28 cellular contexts compared by ENCODE assay signal in the genomic region with DNA sequence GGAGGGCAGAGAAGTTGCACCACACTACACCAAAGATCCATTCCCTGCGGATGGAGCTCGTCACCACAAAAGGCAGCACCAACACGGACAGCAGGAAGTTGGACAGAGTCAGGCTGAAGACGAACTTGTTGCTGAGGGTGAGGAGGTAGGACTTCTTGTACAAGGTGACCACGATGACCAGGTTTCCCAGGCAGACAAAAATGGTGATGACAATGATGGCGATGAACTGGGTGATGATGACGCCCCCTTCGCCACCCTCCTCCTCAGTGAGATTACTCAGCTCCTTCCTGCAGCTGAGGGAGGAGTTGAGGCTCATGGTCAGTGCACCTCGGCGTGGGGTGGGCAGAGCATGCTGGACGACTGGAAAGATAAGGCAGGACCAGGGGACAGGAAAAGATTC.
"Had no signal": no experiment of that assay in that cellular context is flagged by ENCODE, and none has a peak within 500 bp of the region (broad histone marks: within the 10 kb centered on the region; RNA-seq: fewer than 3 reads in every experiment).

No MANE protein-coding gene starts in this region.

- H3K4me1 ChIP-seq: esophagus squamous epithelium, heart right ventricle had no signal

- H3K9me3 ChIP-seq: esophagus squamous epithelium, gastroesophageal sphincter, heart right ventricle had no signal

- ATAC-seq: activated CD8-positive, alpha-beta T cell treated with anti-CD3 and anti-CD28 coated beads for 36 hours; activated T-cell treated with anti-CD3 and anti-CD28 coated beads, Interleukin-2, amount 50 U/mL, for 72 hours; gastroesophageal sphincter; heart right ventricle had no signal

- H3K36me3 ChIP-seq: brain microvascular endothelial cell had no signal

- H3K27me3 ChIP-seq: brain microvascular endothelial cell, esophagus squamous epithelium, gastroesophageal sphincter, heart right ventricle had no signal

- H3K27ac ChIP-seq: brain microvascular endothelial cell, epithelial cell of prostate, esophagus squamous epithelium, gastroesophageal sphincter, heart right ventricle had no signal

- H3K4me3 ChIP-seq: esophagus squamous epithelium, gastroesophageal sphincter, heart right ventricle had no signal

- FAIRE-seq: astrocyte, colon, endometrium, endothelial cell of umbilical vein had no signal

- DNase-seq: activated CD4-positive, alpha-beta T cell treated with anti-CD3 and anti-CD28 coated beads for 1 hour; activated CD4-positive, alpha-beta T cell treated with anti-CD3 and anti-CD28 coated beads for 4 hours; activated CD4-positive, alpha-beta T cell treated with anti-CD3 and anti-CD28 coated beads, Interleukin-2, amount 10 ng/mL, durations not matched to agents 7 days and 5 days; activated CD4-positive, alpha-beta T cell treated with anti-CD3 and anti-CD28 coated beads, Interleukin-2, amount 50 U/mL, for 48 hours; activated CD8-positive, alpha-beta memory T cell treated with anti-CD3 and anti-CD28 coated beads for 24 hours; activated CD8-positive, alpha-beta memory T cell treated with anti-CD3 and anti-CD28 coated beads, Interleukin-2, amount 50 U/mL, for 4 hours; activated CD8-positive, alpha-beta T cell treated with anti-CD3 and anti-CD28 coated beads for 36 hours; activated gamma-delta T cell treated with Interleukin-2 at 50 U/mL for 16 hours; activated naive CD4-positive, alpha-beta T cell treated with anti-CD3 and anti-CD28 coated beads, Interleukin-2, amount 50 U/mL, for 16 hours; activated naive CD4-positive, alpha-beta T cell treated with Interleukin-2 at 50 U/mL for 16 hours; activated T-cell treated with anti-CD3 and anti-CD28 coated beads for 4 hours; activated T-cell treated with anti-CD3 and anti-CD28 coated beads, Interleukin-2, amount 50 U/mL, for 24 hours; activated T-cell treated with anti-CD3 and anti-CD28 coated beads, Interleukin-2, amount 50 U/mL, for 72 hours; amniotic stem cell; anterior cingulate cortex; brain microvascular endothelial cell; caudate nucleus; effector CD8-positive, alpha-beta T cell; esophagus squamous epithelium; foreskin melanocyte; heart right ventricle; T-helper 2 cell had no signal
